In the genomic region with DNA sequence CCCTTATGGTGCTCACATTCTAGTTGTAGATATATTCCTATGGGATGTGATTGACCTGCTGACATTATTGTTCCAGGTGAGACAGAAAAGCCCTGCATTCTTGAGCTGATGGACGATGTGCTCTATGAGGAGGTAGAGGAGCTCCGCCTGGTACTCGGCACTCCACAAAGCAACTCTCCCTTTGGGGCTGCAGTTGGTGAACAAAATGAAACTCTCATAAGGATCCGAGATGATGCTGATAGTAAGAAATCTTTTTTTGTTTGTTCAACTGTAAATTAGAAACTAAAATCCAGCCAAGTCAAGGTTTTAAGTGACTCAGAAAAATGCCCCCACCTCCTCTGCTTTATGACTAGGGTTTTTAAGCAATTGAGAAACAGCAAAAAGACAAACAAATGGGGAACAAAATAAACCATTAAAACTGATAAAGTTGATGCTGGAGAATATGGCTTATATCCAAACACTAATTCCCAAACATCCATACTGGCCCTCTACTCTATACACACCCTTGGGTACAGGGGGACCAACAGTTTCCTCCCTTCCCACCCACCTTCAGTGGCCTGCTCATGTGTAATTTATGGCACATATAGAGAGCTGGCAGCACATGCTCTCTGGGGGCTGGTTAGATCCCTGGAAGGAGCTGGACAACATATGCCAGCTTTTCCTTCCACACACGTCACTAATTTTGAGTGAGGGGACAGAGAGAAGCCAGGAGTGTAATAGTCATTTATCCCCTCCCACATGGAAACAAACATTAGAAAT, we compare ENCODE assay signal across 23 cellular contexts.
DNase-seq lines count a peak whose midpoint lies in the region; ATAC-seq, FAIRE-seq and TF ChIP-seq lines count a peak whose summit lies in the region.
"Had no signal": no experiment of that assay in that cellular context is flagged by ENCODE, and none has a peak within 500 bp of the region (broad histone marks: within the 10 kb centered on the region; RNA-seq: fewer than 3 reads in every experiment).

No MANE protein-coding gene starts in this region.

- POLR2A ChIA-PET in Caco-2 (lab: Charles Lee), result no interaction called here

- peaks cover 11% of the 10 kb centered on the region for H3K4me1 Mint-ChIP-seq in Caco-2 (ENCODE audit: low read depth, unreplicated experiment)
- H3K4me1 Mint-ChIP-seq: activated B cell treated with CpG ODN at 0.5 μM for 24 hours; nephron; stimulated activated effector memory CD8-positive, alpha-beta T cell treated with anti-CD3 and anti-CD28 coated beads, Interleukin-12 subunit alpha, Interleukin-12 subunit beta, amount 100 ng/mL, for 72 hours had no signal

- H3K9me3 Mint-ChIP-seq in Caco-2 (ENCODE audit: unreplicated experiment), result no peaks in the 10 kb centered on the region
- H3K9me3 Mint-ChIP-seq: activated B cell treated with CpG ODN at 0.5 μM for 24 hours; activated T-helper 2 cell treated with anti-CD3 and anti-CD28 coated beads, Interferon-gamma antibody, Interleukin-2, Interleukin-4, amounts not matched to agents 10 μg/mL and 5 μg/mL and 100 μg/mL, durations not matched to agents 14 hours and 24 hours and 36 hours; nephron; stimulated activated effector memory CD8-positive, alpha-beta T cell treated with anti-CD3 and anti-CD28 coated beads, Interleukin-12 subunit alpha, Interleukin-12 subunit beta, amount 100 ng/mL, for 72 hours had no signal

- TF ChIP-seq CTCF in Caco-2 (IDR thresholded peaks at IDR 0.05; ENCODE audit: insufficient read depth in 1 of 2, low read depth in 1 of 2, low read length in 1 of 2, severe bottlenecking in 1 of 2, unreplicated experiment in 1 of 2), result no peak
- no peak for TF ChIP-seq CTCF in GM13976 (IDR thresholded peaks at IDR 0.05; ENCODE audit: borderline replicate concordance, control extremely low read depth, extremely low read depth, insufficient read depth, missing control alignments)

- in situ Hi-C loops in KBM-7 (cut with MboI; ENCODE audit: low pct_unique_long_range_greater_than_20kb, low sequenced_read_pairs), result no loop called here
- in situ Hi-C loops in GM13976 (cut with MboI; ENCODE audit: low sequenced_read_pairs, unreplicated experiment), result no loop called here

- intact Hi-C loops in Caco-2 (cut with micrococcal nuclease; ENCODE audit: unreplicated experiment), result loop anchor here (1.0 to 5.0 kb wide), 2 partner anchors 9 to 164 kb away; a partner anchor contains a TSS

- BruUV-seq in Caco-2 (replicated peaks; lab: Mats Ljungman, UMichigan), result no TSS peak

- peaks cover 59% of the 10 kb centered on the region for H3K36me3 Mint-ChIP-seq in Caco-2 (ENCODE audit: insufficient read depth, unreplicated experiment)
- H3K36me3 Mint-ChIP-seq: stimulated activated effector memory CD8-positive, alpha-beta T cell treated with anti-CD3 and anti-CD28 coated beads, Interleukin-12 subunit alpha, Interleukin-12 subunit beta, amount 100 ng/mL, for 72 hours had no signal

- H3K9me3 ChIP-seq in Caco-2, result no peaks in the 10 kb centered on the region
- H3K9me3 ChIP-seq: BLaER1, esophagus squamous epithelium, upper lobe of right lung had no signal

- CTCF ChIA-PET in Caco-2 (lab: Charles Lee), result interaction anchor here (1.3 kb wide), 1 partner anchor 21 kb away, joined by 5 read pairs; no protein-coding TSS in a partner anchor

- DNase-seq in Caco-2, result peak; percentile 57 to 63
- DNase-seq in stimulated activated naive CD8-positive, alpha-beta T cell treated with anti-CD3 and anti-CD28 coated beads, Interleukin-15, Interleukin-2, amounts not matched to agents 100 U/mL and 50 U/mL, for 24 hours, result no peak
- DNase-seq in KBM-7, result no peak
- no peak for DNase-seq in GM13976 (ENCODE audit: low spot score)
- no peak for DNase-seq in frontal cortex (ENCODE audit: low spot score in 2 of 2)
- DNase-seq: activated B cell treated with CpG ODN at 0.5 μM for 24 hours; activated CD8-positive, alpha-beta memory T cell treated with anti-CD3 and anti-CD28 coated beads for 24 hours; DMS53; esophagus squamous epithelium; head of caudate nucleus; mesenchymal stem cell; NCI-H1694; small intestine; upper lobe of right lung had no signal

- H3K27ac Mint-ChIP-seq in Caco-2 (ENCODE audit: unreplicated experiment), result peak overlapping the region; percentile 53
- H3K27ac Mint-ChIP-seq: activated B cell treated with CpG ODN at 0.5 μM for 24 hours; activated T-helper 2 cell treated with anti-CD3 and anti-CD28 coated beads, Interferon-gamma antibody, Interleukin-2, Interleukin-4, amounts not matched to agents 10 μg/mL and 5 μg/mL and 100 μg/mL, durations not matched to agents 14 hours and 24 hours and 36 hours; nephron; progenitor cell of endocrine pancreas; stimulated activated effector memory CD8-positive, alpha-beta T cell treated with anti-CD3 and anti-CD28 coated beads, Interleukin-12 subunit alpha, Interleukin-12 subunit beta, amount 100 ng/mL, for 72 hours had no signal

- H3K4me3 ChIP-seq in Caco-2 (ENCODE audit: low read depth, low read length), result no peak overlapping the region
- H3K4me3 ChIP-seq: BLaER1, esophagus squamous epithelium, upper lobe of right lung had no signal

- H3K27me3 Mint-ChIP-seq in Caco-2 (ENCODE audit: insufficient read depth, unreplicated experiment), result no peaks in the 10 kb centered on the region
- H3K27me3 Mint-ChIP-seq: progenitor cell of endocrine pancreas had no signal

- ATAC-seq in GM19351 (IDR thresholded peaks at IDR 0.05; ENCODE audit: unreplicated experiment), result peak; percentile 78
- ATAC-seq in HG02623 (IDR thresholded peaks at IDR 0.05; ENCODE audit: unreplicated experiment), result peak; percentile 72
- peak; percentile 80 for ATAC-seq in HG03378 (IDR thresholded peaks at IDR 0.05; ENCODE audit: unreplicated experiment)
- ATAC-seq in stimulated activated naive CD8-positive, alpha-beta T cell treated with anti-CD3 and anti-CD28 coated beads, Interleukin-15, Interleukin-2, amounts not matched to agents 100 U/mL and 50 U/mL, for 24 hours, result no peak
- ATAC-seq: stimulated activated effector memory CD8-positive, alpha-beta T cell treated with anti-CD3 and anti-CD28 coated beads, Interleukin-12 subunit alpha, Interleukin-12 subunit beta, amount 100 ng/mL, for 72 hours; upper lobe of right lung had no signal

- no peak for FAIRE-seq in frontal cortex (lab: Jason Lieb, UNC)
- FAIRE-seq: islet of Langerhans, small intestine had no signal

- no peak overlapping the region for H3K4me3 Mint-ChIP-seq in Caco-2 (ENCODE audit: unreplicated experiment)
- H3K4me3 Mint-ChIP-seq: activated B cell treated with CpG ODN at 0.5 μM for 24 hours; nephron; stimulated activated effector memory CD8-positive, alpha-beta T cell treated with anti-CD3 and anti-CD28 coated beads, Interleukin-12 subunit alpha, Interleukin-12 subunit beta, amount 100 ng/mL, for 72 hours had no signal

- H3K4me1 ChIP-seq in Caco-2, result peaks cover 4% of the 10 kb centered on the region; the same call in 1 of the 2 replicates
- H3K4me1 ChIP-seq: BLaER1, esophagus squamous epithelium, upper lobe of right lung had no signal

- no peaks in the 10 kb centered on the region for H3K27me3 ChIP-seq in Caco-2 (replicated peaks; ENCODE audit: control insufficient read depth, insufficient read depth, low read length)
- H3K27me3 ChIP-seq: BLaER1, esophagus squamous epithelium, upper lobe of right lung had no signal

- H3K36me3 ChIP-seq in Caco-2 (ENCODE audit: control insufficient read depth, insufficient read depth, low read length), result no peaks in the 10 kb centered on the region
- H3K36me3 ChIP-seq: BLaER1, esophagus squamous epithelium, upper lobe of right lung had no signal

Comparison
In these comparisons a context has a peak if more than half of its experiments do, and no peak if none do; other contexts are left out.
1. DNase-seq: peak in Caco-2 (2 of 2); none in stimulated activated naive CD8-positive, alpha-beta T cell treated with anti-CD3 and anti-CD28 coated beads, Interleukin-15, Interleukin-2, amounts not matched to agents 100 U/mL and 50 U/mL, for 24 hours (single experiment), KBM-7 (single experiment), GM13976 (single experiment) and frontal cortex (0 of 2).